In genomic region chr7:33487998-33488682, GRCh38 we compare ENCODE assay signal across 22 cellular contexts.
A peak's percentile ranks its signal among the peaks of the same experiment; 100 is the strongest.
DNase-seq lines count a peak whose midpoint lies in the region; ATAC-seq and TF ChIP-seq lines count a peak whose summit lies in the region.
"Had no signal": no experiment of that assay in that cellular context is flagged by ENCODE, and none has a peak within 500 bp of the region (broad histone marks: within the 10 kb centered on the region; RNA-seq: fewer than 3 reads in every experiment).

No MANE protein-coding gene starts in this region.

- H3K4me1 ChIP-seq in OCI-LY3 (ENCODE audit: low read length): peaks cover 44% of the 10 kb centered on the region
- H3K4me1 ChIP-seq: adrenal gland, lower lobe of right lung, testis had no signal

- H2AFZ ChIP-seq in OCI-LY3 (ENCODE audit: low read depth, low read length): no peak overlapping the region

- no peak for DNase-seq in DMS114 treated with DMSO at 0.1 percent for 48 hours (lab: John Stamatoyannopoulos, UW; ENCODE audit: unreplicated experiment)
- no peak for DNase-seq in NCI-H1105 treated with DMSO at 0.1 percent for 48 hours (lab: John Stamatoyannopoulos, UW)
- no peak for DNase-seq in G401 (ENCODE audit: low spot score)
- DNase-seq: activated CD4-positive, alpha-beta T cell treated with anti-CD3 and anti-CD28 coated beads, Interleukin-2, amount 50 U/mL, for 1 hour; activated T-cell treated with anti-CD3 and anti-CD28 coated beads, Interleukin-2, amount 50 U/mL, for 48 hours; adrenal gland; cerebellar nuclear complex; DMS53; endodermal cell; HCEC 1CT; lower lobe of right lung; NCI-H1436 treated with DMSO at 0.1 percent for 48 hours; NCI-H510A; RPMI8226; T-helper 17 cell; testis had no signal

- H3K27ac ChIP-seq in OCI-LY3 (ENCODE audit: low read length): peak overlapping the region; percentile 77
- H3K27ac ChIP-seq: adrenal gland, lower lobe of right lung, testis had no signal

- in situ Hi-C loops in G401 (cut with HindIII; ENCODE audit: low sequenced_read_pairs): no loop called here

- no peaks in the 10 kb centered on the region for H3K79me2 ChIP-seq in OCI-LY3 (ENCODE audit: low read length)

- H4K20me1 ChIP-seq in OCI-LY3 (ENCODE audit: insufficient read depth, low read length): no peaks in the 10 kb centered on the region

- no peaks in the 10 kb centered on the region for H3K27me3 ChIP-seq in OCI-LY3 (ENCODE audit: low read depth, low read length)
- H3K27me3 ChIP-seq: adrenal gland, testis had no signal

- no peak overlapping the region for H3K4me3 ChIP-seq in OCI-LY3 (ENCODE audit: low read length)
- H3K4me3 ChIP-seq: adrenal gland, lower lobe of right lung, testis had no signal

- no peaks in the 10 kb centered on the region for H3K36me3 ChIP-seq in OCI-LY3 (replicated peaks; ENCODE audit: low read depth, low read length)
- H3K36me3 ChIP-seq: adrenal gland, lower lobe of right lung had no signal

- peak overlapping the region; percentile 47 for H3K4me2 ChIP-seq in OCI-LY3 (ENCODE audit: low read length)

- H3K9me3 ChIP-seq in OCI-LY3 (ENCODE audit: insufficient read depth, low read length): no peaks in the 10 kb centered on the region
- H3K9me3 ChIP-seq: adrenal gland, lower lobe of right lung, testis had no signal

- no peak for TF ChIP-seq CTCF in OCI-LY3 (IDR thresholded peaks at IDR 0.05; ENCODE audit: low read depth, low read length)

- peak overlapping the region; percentile 39; the same call in 1 of the 2 replicates for H3K9ac ChIP-seq in OCI-LY3 (ENCODE audit: low read length)

- ATAC-seq in GM18499 (IDR thresholded peaks at IDR 0.05; ENCODE audit: insufficient read depth, unreplicated experiment): peak; percentile 84
- peak; percentile 69 for ATAC-seq in GM21390 (IDR thresholded peaks at IDR 0.05; ENCODE audit: unreplicated experiment)
- peak; percentile 85 for ATAC-seq in HG03159 (IDR thresholded peaks at IDR 0.05; ENCODE audit: unreplicated experiment)
- ATAC-seq in activated CD4-positive, CD25-positive, alpha-beta regulatory T cell treated with anti-CD3 and anti-CD28 coated beads, Interleukin-2, amount 50 U/mL, for 24 hours: no peak
- ATAC-seq: lower lobe of right lung; natural killer cell treated with Interleukin-12 subunit alpha and Interleukin-12 subunit beta and Interleukin-15 and Interleukin-18, amount 100 ng/mL, for 72 hours; T-helper 17 cell had no signal

Comparison
In these comparisons a context has a peak if more than half of its experiments do, and no peak if none do; other contexts are left out.
1. ATAC-seq: peak in GM18499 (single experiment), GM21390 (single experiment) and HG03159 (single experiment); none in activated CD4-positive, CD25-positive, alpha-beta regulatory T cell treated with anti-CD3 and anti-CD28 coated beads, Interleukin-2, amount 50 U/mL, for 24 hours (0 of 2).